ENCODE assay signal across 12 cellular contexts in the genomic region with DNA sequence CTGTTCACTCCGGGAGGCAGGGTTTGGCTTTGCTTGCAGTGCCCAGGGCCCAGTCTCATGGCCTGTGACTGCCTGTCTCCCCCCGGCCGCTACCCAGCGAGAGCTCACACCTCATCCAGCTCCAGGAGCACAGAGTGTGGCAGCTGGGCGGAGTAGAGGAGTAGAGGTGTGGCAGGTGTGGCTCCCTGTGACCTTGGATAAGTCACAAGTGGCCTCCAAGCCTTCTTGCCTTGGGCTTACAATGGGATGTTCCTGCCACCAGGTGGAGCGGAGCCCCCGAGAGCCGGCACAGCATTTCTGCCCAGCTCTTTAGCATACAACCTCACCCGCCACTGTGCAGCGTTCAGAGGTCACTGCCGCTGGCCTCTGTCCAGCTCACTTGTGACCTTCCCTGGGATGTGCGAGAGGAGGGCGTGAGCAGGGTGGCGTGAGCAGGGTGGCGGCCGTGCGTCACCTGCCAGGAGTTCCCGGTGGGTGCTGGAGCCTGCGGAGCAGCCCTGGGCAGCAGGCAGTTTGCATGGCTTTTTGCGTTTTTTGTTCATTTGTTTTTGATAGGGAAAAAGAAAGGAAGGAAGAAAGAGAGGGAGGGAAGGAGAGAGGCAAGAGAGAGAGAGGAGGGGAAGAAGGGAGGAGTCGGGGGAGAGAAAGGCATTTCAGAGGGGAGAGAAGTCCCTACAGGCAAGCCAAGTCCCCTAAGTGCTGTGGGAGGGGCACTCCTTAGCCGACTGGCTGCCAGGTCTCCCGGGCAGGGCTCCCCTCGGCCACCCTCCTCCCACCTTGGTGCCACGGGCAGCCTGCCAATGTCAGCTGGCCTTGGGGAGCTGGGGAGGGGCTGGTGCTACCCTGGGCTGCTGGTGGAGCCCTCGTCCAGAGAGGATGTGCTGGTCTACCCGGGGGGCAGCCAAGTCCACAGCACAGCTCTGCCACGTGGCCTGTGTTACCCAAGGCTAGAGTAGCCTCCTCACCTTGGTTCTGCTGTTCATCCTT. TPM values are rescaled to one million over a fixed set of nuclear protein-coding genes. Genes with fewer than 3 reads are reported as not detected.
A peak's percentile ranks its signal among the peaks of the same experiment; 100 is the strongest.
DNase-seq lines count a peak whose midpoint lies in the region; ATAC-seq, FAIRE-seq and TF ChIP-seq lines count a peak whose summit lies in the region.
"Had no signal": no experiment of that assay in that cellular context is flagged by ENCODE, and none has a peak within 500 bp of the region (broad histone marks: within the 10 kb centered on the region; RNA-seq: fewer than 3 reads in every experiment).

No MANE protein-coding gene starts in this region.

- TF ChIP-seq CTCF in astrocyte (IDR thresholded peaks at IDR 0.05; ENCODE audit: insufficient read depth, low read depth, low read length) (no peak), thyroid gland (IDR thresholded peaks at IDR 0.05) (peak in 5 of 6 experiments; percentile 36 to 61 (median 48))

- peak; percentile 7 for DNase-seq in activated CD4-positive, alpha-beta memory T cell treated with anti-CD3 and anti-CD28 coated beads, Interleukin-2, amount 10 ng/mL, durations not matched to agents 7 days and 5 days
- DNase-seq in activated CD4-positive, alpha-beta memory T cell treated with anti-CD3 and anti-CD28 coated beads for 36 hours = no peak
- DNase-seq in astrocyte (ENCODE audit: low read depth) = no peak
- peak; percentile 55 for DNase-seq in kidney tubule cell (ENCODE audit: low spot score)
- DNase-seq in thyroid gland = peak; percentile 63 to 76
- DNase-seq in EL = no peak
- DNase-seq: activated CD4-positive, alpha-beta T cell treated with anti-CD3 and anti-CD28 coated beads for 4 hours; CD8-positive, alpha-beta memory T cell had no signal

- H3K4me3 Mint-ChIP-seq in activated CD4-positive, alpha-beta memory T cell treated with anti-CD3 and anti-CD28 coated beads, Interleukin-2, amount 10 ng/mL, durations not matched to agents 7 days and 5 days = no peak overlapping the region
- H3K4me3 Mint-ChIP-seq in activated CD4-positive, alpha-beta memory T cell treated with anti-CD3 and anti-CD28 coated beads for 36 hours = no peak overlapping the region
- H3K4me3 Mint-ChIP-seq in astrocyte (ENCODE audit: unreplicated experiment) = no peak overlapping the region
- H3K4me3 Mint-ChIP-seq: CD8-positive, alpha-beta memory T cell had no signal

- H3K27me3 ChIP-seq in astrocyte (ENCODE audit: insufficient read depth, low read length) = peaks cover 3% of the 10 kb centered on the region
- no peaks in the 10 kb centered on the region for H3K27me3 ChIP-seq in thyroid gland

- TF ChIP-seq POLR2A in thyroid gland (IDR thresholded peaks at IDR 0.05) = peak in 1 of 2 donors; percentile 7

- H3K4me1 Mint-ChIP-seq in activated CD4-positive, alpha-beta memory T cell treated with anti-CD3 and anti-CD28 coated beads, Interleukin-2, amount 10 ng/mL, durations not matched to agents 7 days and 5 days = no peaks in the 10 kb centered on the region
- no peaks in the 10 kb centered on the region for H3K4me1 Mint-ChIP-seq in activated CD4-positive, alpha-beta memory T cell treated with anti-CD3 and anti-CD28 coated beads for 36 hours (ENCODE audit: low read depth)
- peaks cover 7% of the 10 kb centered on the region for H3K4me1 Mint-ChIP-seq in astrocyte (ENCODE audit: low read depth, unreplicated experiment)
- H3K4me1 Mint-ChIP-seq: CD8-positive, alpha-beta memory T cell had no signal

- ATAC-seq in HG03432 (IDR thresholded peaks at IDR 0.05; ENCODE audit: unreplicated experiment) (no peak), GM19351 (IDR thresholded peaks at IDR 0.05; ENCODE audit: unreplicated experiment) (no peak)

- H3K4me2 ChIP-seq in astrocyte (ENCODE audit: low read length) = no peak overlapping the region

- H3K27me3 Mint-ChIP-seq in activated CD4-positive, alpha-beta memory T cell treated with anti-CD3 and anti-CD28 coated beads, Interleukin-2, amount 10 ng/mL, durations not matched to agents 7 days and 5 days = peaks cover 2% of the 10 kb centered on the region
- peaks cover 16% of the 10 kb centered on the region for H3K27me3 Mint-ChIP-seq in activated CD4-positive, alpha-beta memory T cell treated with anti-CD3 and anti-CD28 coated beads for 36 hours
- H3K27me3 Mint-ChIP-seq in astrocyte (ENCODE audit: low read depth, unreplicated experiment) = peaks cover 17% of the 10 kb centered on the region

- H3K9me3 ChIP-seq in astrocyte (ENCODE audit: insufficient read depth, low read depth, low read length) (no peaks in the 10 kb centered on the region), thyroid gland (no peaks in the 10 kb centered on the region)
- H3K9me3 ChIP-seq: thoracic aorta had no signal

- WGBS in thyroid gland, 2 donors = 30% methylated on average over 23 to 26 of the region's 28 CpGs

- POLR2A ChIA-PET in activated CD4-positive, alpha-beta memory T cell treated with anti-CD3 and anti-CD28 coated beads, Interleukin-2, amount 10 ng/mL, durations not matched to agents 7 days and 5 days (lab: Charles Lee) = no interaction called here
- POLR2A ChIA-PET in activated CD4-positive, alpha-beta memory T cell treated with anti-CD3 and anti-CD28 coated beads for 36 hours (lab: Charles Lee) = no interaction called here

- H3K27ac ChIP-seq in astrocyte (ENCODE audit: low read depth, low read length) = no peak overlapping the region
- H3K27ac ChIP-seq in thyroid gland = peak overlapping the region in 2 of 3 donors; percentile 31 to 56
- H3K27ac ChIP-seq: thoracic aorta had no signal

- H3K9ac ChIP-seq in astrocyte (ENCODE audit: low read length) = no peak overlapping the region

- H3K36me3 Mint-ChIP-seq in activated CD4-positive, alpha-beta memory T cell treated with anti-CD3 and anti-CD28 coated beads, Interleukin-2, amount 10 ng/mL, durations not matched to agents 7 days and 5 days (ENCODE audit: low read depth) = no peaks in the 10 kb centered on the region
- no peaks in the 10 kb centered on the region for H3K36me3 Mint-ChIP-seq in activated CD4-positive, alpha-beta memory T cell treated with anti-CD3 and anti-CD28 coated beads for 36 hours
- no peaks in the 10 kb centered on the region for H3K36me3 Mint-ChIP-seq in astrocyte (ENCODE audit: low read depth, unreplicated experiment)
- H3K36me3 Mint-ChIP-seq: CD8-positive, alpha-beta memory T cell had no signal

- no peaks in the 10 kb centered on the region for H4K20me1 ChIP-seq in astrocyte (ENCODE audit: insufficient read depth, low read length)

- H3K27ac Mint-ChIP-seq in activated CD4-positive, alpha-beta memory T cell treated with anti-CD3 and anti-CD28 coated beads, Interleukin-2, amount 10 ng/mL, durations not matched to agents 7 days and 5 days = no peak overlapping the region
- H3K27ac Mint-ChIP-seq in activated CD4-positive, alpha-beta memory T cell treated with anti-CD3 and anti-CD28 coated beads for 36 hours = no peak overlapping the region
- no peak overlapping the region for H3K27ac Mint-ChIP-seq in astrocyte (ENCODE audit: unreplicated experiment)

- intact Hi-C loops in activated CD4-positive, alpha-beta memory T cell treated with anti-CD3 and anti-CD28 coated beads for 36 hours (cut with micrococcal nuclease) = no loop called here
- intact Hi-C loops in thyroid gland (cut with DNase I) = no loop called here

- FAIRE-seq in astrocyte (lab: Jason Lieb, UNC) = no peak

- CTCF ChIA-PET in activated CD4-positive, alpha-beta memory T cell treated with anti-CD3 and anti-CD28 coated beads, Interleukin-2, amount 10 ng/mL, durations not matched to agents 7 days and 5 days (lab: Charles Lee) = no interaction called here
- CTCF ChIA-PET in activated CD4-positive, alpha-beta memory T cell treated with anti-CD3 and anti-CD28 coated beads for 36 hours (lab: Charles Lee) = no interaction called here

- H3K9me3 Mint-ChIP-seq in activated CD4-positive, alpha-beta memory T cell treated with anti-CD3 and anti-CD28 coated beads, Interleukin-2, amount 10 ng/mL, durations not matched to agents 7 days and 5 days = no peaks in the 10 kb centered on the region
- no peaks in the 10 kb centered on the region for H3K9me3 Mint-ChIP-seq in activated CD4-positive, alpha-beta memory T cell treated with anti-CD3 and anti-CD28 coated beads for 36 hours
- no peaks in the 10 kb centered on the region for H3K9me3 Mint-ChIP-seq in astrocyte (ENCODE audit: unreplicated experiment)
- H3K9me3 Mint-ChIP-seq: CD8-positive, alpha-beta memory T cell had no signal

- H2AFZ ChIP-seq in astrocyte (ENCODE audit: low read depth, low read length) = peak overlapping the region; percentile 26

- H3K4me3 ChIP-seq in astrocyte (ENCODE audit: insufficient read depth, low read depth, low read length) = no peak overlapping the region
- H3K4me3 ChIP-seq in thyroid gland (replicated peaks in 1 of 3) = no peak overlapping the region
- H3K4me3 ChIP-seq: thoracic aorta had no signal

- H3K79me2 ChIP-seq in astrocyte (ENCODE audit: insufficient read depth, low read length) = no peaks in the 10 kb centered on the region

- H3K4me1 ChIP-seq in astrocyte (ENCODE audit: insufficient read depth, low read length) = peaks cover 15% of the 10 kb centered on the region
- peaks cover 13 to 14% of the 10 kb centered on the region in 2 donors for H3K4me1 ChIP-seq in thyroid gland

- H3K36me3 ChIP-seq in astrocyte (ENCODE audit: insufficient read depth, low read length) = no peaks in the 10 kb centered on the region
- H3K36me3 ChIP-seq in thyroid gland = no peaks in the 10 kb centered on the region
- H3K36me3 ChIP-seq: thoracic aorta had no signal

RNA-seq across cellular contexts. Expression of a gene that starts 42.6 kb away (rescaled TPM):
- total RNA-seq in activated CD4-positive, alpha-beta memory T cell treated with anti-CD3 and anti-CD28 coated beads, Interleukin-2, amount 10 ng/mL, durations not matched to agents 7 days and 5 days = not detected
- not detected for total RNA-seq in activated CD4-positive, alpha-beta memory T cell treated with anti-CD3 and anti-CD28 coated beads for 36 hours
- total RNA-seq in astrocyte = not detected in 2 replicates
- total RNA-seq in thyroid gland = not detected
- total RNA-seq: CD8-positive, alpha-beta memory T cell; pulmonary artery endothelial cell; thoracic aorta had no signal

Comparison
In these comparisons a context has a peak if more than half of its experiments do, and no peak if none do; other contexts are left out.
1. DNase-seq: peak in activated CD4-positive, alpha-beta memory T cell treated with anti-CD3 and anti-CD28 coated beads, Interleukin-2, amount 10 ng/mL, durations not matched to agents 7 days and 5 days (single experiment), kidney tubule cell (single experiment) and thyroid gland (2 of 2); none in activated CD4-positive, alpha-beta memory T cell treated with anti-CD3 and anti-CD28 coated beads for 36 hours (single experiment), astrocyte (single experiment) and EL (single experiment).